26 cellular contexts compared by ENCODE assay signal in the genomic region with DNA sequence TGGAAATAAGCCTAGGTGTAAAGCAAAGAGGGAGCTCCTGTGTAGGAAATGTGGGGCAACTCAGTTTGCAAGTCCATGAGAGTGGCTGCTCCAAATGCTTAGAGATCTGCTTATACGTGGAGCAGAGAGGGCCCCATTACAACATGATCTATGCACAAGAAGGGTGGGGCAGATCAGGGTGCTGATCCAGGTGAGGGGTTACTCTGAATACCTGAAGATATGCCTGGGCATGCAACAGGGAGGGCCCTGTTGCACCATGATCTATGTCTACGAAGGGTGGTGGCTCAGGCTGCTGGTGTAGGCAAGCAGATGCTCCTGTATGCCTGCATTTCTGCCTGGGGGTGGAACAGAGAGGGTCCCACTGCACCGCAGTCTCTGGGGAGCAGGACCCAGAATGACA.
"Had no signal": no experiment of that assay in that cellular context is flagged by ENCODE, and none has a peak within 500 bp of the region (broad histone marks: within the 10 kb centered on the region; RNA-seq: fewer than 3 reads in every experiment).

No MANE protein-coding gene starts in this region.

- H3K36me3 ChIP-seq: heart left ventricle, left ventricle myocardium inferior, neutrophil, right atrium auricular region, right lobe of liver, suprapubic skin, thoracic aorta, tibial artery, vagina had no signal

- DNase-seq: heart left ventricle; hypothalamus; immature natural killer cell; kidney; left ventricle myocardium inferior; midbrain; mucosa of descending colon; naive thymus-derived CD8-positive, alpha-beta T cell; occipital lobe; right lobe of liver; stimulated activated CD4-positive, alpha-beta T cell treated with anti-CD3 and anti-CD28 coated beads, Interleukin-12 subunit alpha, Interleukin-12 subunit beta, amount 100 ng/mL, for 4 hours; stimulated activated CD4-positive, alpha-beta T cell treated with anti-CD3 and anti-CD28 coated beads, Interleukin-15, amount 100 ng/mL, for 24 hours; stimulated activated CD4-positive, alpha-beta T cell treated with anti-CD3 and anti-CD28 coated beads, Interleukin-2, amount 100 ng/mL, for 24 hours; stimulated activated CD4-positive, alpha-beta T cell treated with anti-CD3 and anti-CD28 coated beads, Interleukin-4, amount 100 ng/mL, for 24 hours; stimulated activated naive CD4-positive, alpha-beta T cell; tibial artery; trophoblast cell had no signal

- H3K4me3 ChIP-seq: heart left ventricle, left ventricle myocardium inferior, lung, mucosa of descending colon, right atrium auricular region, right lobe of liver, smooth muscle cell, suprapubic skin, thoracic aorta, tibial artery, vagina had no signal

- ATAC-seq: heart left ventricle; mucosa of descending colon; naive thymus-derived CD8-positive, alpha-beta T cell; stimulated activated effector memory CD8-positive, alpha-beta T cell treated with anti-CD3 and anti-CD28 coated beads, Interleukin-12 subunit alpha, Interleukin-12 subunit beta, amount 100 ng/mL, for 72 hours had no signal

- FAIRE-seq: islet of Langerhans, kidney had no signal

- H3K27me3 ChIP-seq: heart left ventricle, neutrophil, right atrium auricular region, right lobe of liver, suprapubic skin, tibial artery, vagina had no signal
